In the genomic region with DNA sequence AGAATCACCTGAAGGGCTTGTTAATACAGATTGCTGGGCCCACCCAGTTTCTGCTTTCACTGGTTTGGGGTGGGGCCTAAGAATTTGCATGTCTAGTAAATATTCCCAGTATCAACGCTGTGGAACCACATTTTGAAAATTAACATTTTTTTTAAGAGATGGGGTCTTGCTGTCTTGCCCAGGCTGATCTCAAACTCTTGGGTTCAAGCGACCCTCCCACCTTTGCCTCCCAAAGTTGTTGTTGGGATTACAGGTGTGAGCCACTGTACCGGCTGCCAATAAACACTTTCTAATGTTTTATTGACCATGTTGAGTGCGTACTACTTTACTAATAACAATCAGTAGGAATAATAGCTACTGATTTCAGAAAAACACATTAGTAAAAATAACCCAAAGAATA, we compare ENCODE assay signal across 10 cellular contexts. TPM values are rescaled to one million over a fixed set of nuclear protein-coding genes. Genes with fewer than 3 reads are reported as not detected.
A peak's percentile ranks its signal among the peaks of the same experiment; 100 is the strongest.
DNase-seq lines count a peak whose midpoint lies in the region; ATAC-seq, FAIRE-seq and TF ChIP-seq lines count a peak whose summit lies in the region.
"Had no signal": no experiment of that assay in that cellular context is flagged by ENCODE, and none has a peak within 500 bp of the region (broad histone marks: within the 10 kb centered on the region; RNA-seq: fewer than 3 reads in every experiment).

No MANE protein-coding gene starts in this region.

- H3K27me3 ChIP-seq in keratinocyte (ENCODE audit: control insufficient read depth, extremely low read depth, insufficient read depth, low read length) (no peaks in the 10 kb centered on the region), suprapubic skin (no peaks in the 10 kb centered on the region), foreskin keratinocyte (no peaks in the 10 kb centered on the region)
- H3K27me3 ChIP-seq: ovary had no signal

- H3K36me3 ChIP-seq in keratinocyte (ENCODE audit: control insufficient read depth in 2 of 2, extremely low read depth in 1 of 2, insufficient read depth in 2 of 2, low read length in 2 of 2): peaks cover 30 to 58% of the 10 kb centered on the region in 2 experiments
- peaks cover 51% of the 10 kb centered on the region for H3K36me3 ChIP-seq in suprapubic skin
- H3K36me3 ChIP-seq: ovary had no signal

- H3K36me3 Mint-ChIP-seq in activated naive CD4-positive, alpha-beta T cell treated with anti-CD3 and anti-CD28 coated beads, Interleukin-2, amount 10 ng/mL, durations not matched to agents 7 days and 5 days: peaks cover 63% of the 10 kb centered on the region
- H3K36me3 Mint-ChIP-seq in activated T-helper 17 cell treated with anti-CD3 and anti-CD28 coated beads, Interleukin-2, amount 50 U/mL, for 72 hours (ENCODE audit: low read depth): peaks cover 79% of the 10 kb centered on the region

- peaks cover 68% of the 10 kb centered on the region for H3K4me1 Mint-ChIP-seq in activated naive CD4-positive, alpha-beta T cell treated with anti-CD3 and anti-CD28 coated beads, Interleukin-2, amount 10 ng/mL, durations not matched to agents 7 days and 5 days
- peaks cover 32% of the 10 kb centered on the region for H3K4me1 Mint-ChIP-seq in activated T-helper 17 cell treated with anti-CD3 and anti-CD28 coated beads, Interleukin-2, amount 50 U/mL, for 72 hours

- CTCF ChIA-PET in activated naive CD4-positive, alpha-beta T cell treated with anti-CD3 and anti-CD28 coated beads, Interleukin-2, amount 10 ng/mL, durations not matched to agents 7 days and 5 days (lab: Charles Lee): interaction anchor here (4.9 kb wide), 1 partner anchor 14 kb away, joined by 37 read pairs; no protein-coding TSS in a partner anchor

- H3K4me1 ChIP-seq in keratinocyte (ENCODE audit: control insufficient read depth, extremely low read depth, insufficient read depth, low read length) (peaks cover 25% of the 10 kb centered on the region), suprapubic skin (peaks cover 52% of the 10 kb centered on the region), foreskin keratinocyte (peaks cover 13% of the 10 kb centered on the region)

- DNase-seq in activated naive CD4-positive, alpha-beta T cell treated with anti-CD3 and anti-CD28 coated beads, Interleukin-2, amount 10 ng/mL, durations not matched to agents 7 days and 5 days: no peak
- DNase-seq in activated naive CD4-positive, alpha-beta T cell (lab: John Stamatoyannopoulos, UW): no peak
- DNase-seq in keratinocyte (ENCODE audit: low read depth, low spot score) (no peak), suprapubic skin (ENCODE audit: low spot score in 2 of 2) (no peak), foreskin keratinocyte (no peak)
- DNase-seq: activated CD4-positive, CD25-positive, alpha-beta regulatory T cell treated with anti-CD3 and anti-CD28 coated beads, Interleukin-2, amount 50 U/mL, for 72 hours; ovary had no signal

- no peaks in the 10 kb centered on the region for H3K9me3 Mint-ChIP-seq in activated naive CD4-positive, alpha-beta T cell treated with anti-CD3 and anti-CD28 coated beads, Interleukin-2, amount 10 ng/mL, durations not matched to agents 7 days and 5 days
- no peaks in the 10 kb centered on the region for H3K9me3 Mint-ChIP-seq in activated T-helper 17 cell treated with anti-CD3 and anti-CD28 coated beads, Interleukin-2, amount 50 U/mL, for 72 hours

- H3K79me2 ChIP-seq in keratinocyte (ENCODE audit: control insufficient read depth, insufficient read depth, low read length): peaks cover 48% of the 10 kb centered on the region

- FAIRE-seq in keratinocyte (lab: Jason Lieb, UNC): no peak

- peak overlapping the region; percentile 25 for H3K9ac ChIP-seq in keratinocyte (ENCODE audit: control insufficient read depth, extremely low read depth, insufficient read depth, low read length)

- no peak for TF ChIP-seq CTCF in keratinocyte (optimal IDR thresholded peaks at IDR 0.05 in 1 of 3, IDR thresholded peaks at IDR 0.05 in 1 of 3, conservative IDR thresholded peaks at IDR 0.05 in 1 of 3; ENCODE audit: extremely low read depth in 1 of 3, insufficient read depth in 2 of 3, low read length in 3 of 3)
- TF ChIP-seq CTCF in suprapubic skin (IDR thresholded peaks at IDR 0.05): no peak
- no peak for TF ChIP-seq CTCF in foreskin keratinocyte (conservative IDR thresholded peaks at IDR 0.05)

- H2AFZ ChIP-seq in keratinocyte (ENCODE audit: control insufficient read depth, low read length): no peak overlapping the region

- H3K4me3 ChIP-seq in keratinocyte (ENCODE audit: control insufficient read depth in 2 of 3, extremely low read depth in 1 of 3, insufficient read depth in 2 of 3, low read depth in 1 of 3, low read length in 3 of 3) (peak overlapping the region in 2 of 3 experiments; percentile 98), suprapubic skin (peak overlapping the region; percentile 100)

- TF ChIP-seq POLR2A in suprapubic skin (IDR thresholded peaks at IDR 0.05): no peak

- peak overlapping the region; percentile 95 for H3K27ac ChIP-seq in keratinocyte (ENCODE audit: control insufficient read depth, insufficient read depth, low read length)
- no peak overlapping the region for H3K27ac ChIP-seq in suprapubic skin
- H3K27ac ChIP-seq in foreskin keratinocyte: no peak overlapping the region
- H3K27ac ChIP-seq: ovary had no signal

- H3K9me3 ChIP-seq in keratinocyte (ENCODE audit: control insufficient read depth, low read depth, low read length): no peaks in the 10 kb centered on the region
- no peaks in the 10 kb centered on the region for H3K9me3 ChIP-seq in suprapubic skin
- H3K9me3 ChIP-seq: ovary had no signal

- dilution Hi-C loops in keratinocyte (cut with MboI; ENCODE audit: extremely low pct_ligation_motif_present, low sequenced_read_pairs): no loop called here

- no peak for TF ChIP-seq EP300 in suprapubic skin (IDR thresholded peaks at IDR 0.05)

- peak overlapping the region; percentile 83 for H3K4me3 Mint-ChIP-seq in activated naive CD4-positive, alpha-beta T cell treated with anti-CD3 and anti-CD28 coated beads, Interleukin-2, amount 10 ng/mL, durations not matched to agents 7 days and 5 days
- peak overlapping the region; percentile 93 for H3K4me3 Mint-ChIP-seq in activated T-helper 17 cell treated with anti-CD3 and anti-CD28 coated beads, Interleukin-2, amount 50 U/mL, for 72 hours

- peak overlapping the region; percentile 85 for H3K4me2 ChIP-seq in keratinocyte (ENCODE audit: control insufficient read depth, extremely low read depth, insufficient read depth, low read depth, low read length)

- H3K27me3 Mint-ChIP-seq in activated naive CD4-positive, alpha-beta T cell treated with anti-CD3 and anti-CD28 coated beads, Interleukin-2, amount 10 ng/mL, durations not matched to agents 7 days and 5 days: peaks cover 9% of the 10 kb centered on the region
- no peaks in the 10 kb centered on the region for H3K27me3 Mint-ChIP-seq in activated T-helper 17 cell treated with anti-CD3 and anti-CD28 coated beads, Interleukin-2, amount 50 U/mL, for 72 hours

- peaks cover 2% of the 10 kb centered on the region for H3K9me1 ChIP-seq in keratinocyte (ENCODE audit: control insufficient read depth, extremely low read depth, insufficient read depth, low read length)

- no peak overlapping the region for H3K27ac Mint-ChIP-seq in activated naive CD4-positive, alpha-beta T cell treated with anti-CD3 and anti-CD28 coated beads, Interleukin-2, amount 10 ng/mL, durations not matched to agents 7 days and 5 days
- H3K27ac Mint-ChIP-seq in activated T-helper 17 cell treated with anti-CD3 and anti-CD28 coated beads, Interleukin-2, amount 50 U/mL, for 72 hours: peak overlapping the region; percentile 94

- peaks cover 19% of the 10 kb centered on the region for H4K20me1 ChIP-seq in keratinocyte (ENCODE audit: control insufficient read depth, extremely low read depth, insufficient read depth, low read length)

- 66% methylated on average over 4 of the region's 4 CpGs for WGBS in suprapubic skin

- ATAC-seq in activated T-helper 17 cell treated with anti-CD3 and anti-CD28 coated beads, Interleukin-2, amount 50 U/mL, for 72 hours (replicated peaks): no peak
- ATAC-seq in GM21381 (IDR thresholded peaks at IDR 0.05; ENCODE audit: unreplicated experiment): no peak
- ATAC-seq in HG03469 (IDR thresholded peaks at IDR 0.05; ENCODE audit: unreplicated experiment): no peak
- no peak for ATAC-seq in foreskin keratinocyte

RNA-seq across cellular contexts. Expression of a gene that starts 2.5 kb away (rescaled TPM):
- total RNA-seq in activated T-helper 17 cell treated with anti-CD3 and anti-CD28 coated beads, Interleukin-2, amount 50 U/mL, for 72 hours: 1,000 to 10,000 TPM in 1 of 2 donors, 100 to 1,000 TPM in 1; 622 to 1,188 TPM
- polyA plus RNA-seq in keratinocyte (502 to 643 TPM (median 628 TPM) in 3 replicates), foreskin keratinocyte (234 and 277 TPM in 2 replicates)
- polyA plus RNA-seq in keratinocyte (2011; ENCODE audit: low read depth): 1,039 TPM
- 397 and 918 TPM in 2 replicates for polyA plus RNA-seq in keratinocyte (2011; cell fraction: cytosol; rRNA removed)
- 418 and 507 TPM in 2 replicates for polyA plus RNA-seq in keratinocyte (2011; cell fraction: nucleus; rRNA removed)
- polyA plus RNA-seq in keratinocyte (2012; ENCODE audit: low replicate concordance): 358 and 479 TPM in 2 replicates
- polyA minus RNA-seq in keratinocyte: 448 to 733 TPM (median 701 TPM) in 3 replicates
- polyA minus RNA-seq in keratinocyte (2011; cell fraction: cytosol; rRNA and poly(A)+ RNA removed): 465 TPM
- 235 and 415 TPM in 2 replicates for polyA minus RNA-seq in keratinocyte (2011; cell fraction: nucleus; rRNA and poly(A)+ RNA removed)
- total RNA-seq in suprapubic skin (100 to 1,000 TPM; 439 to 593 (median 477) TPM), foreskin keratinocyte (659 and 667 TPM in 2 replicates)

RNA-seq across cellular contexts. Expression of a gene that starts 51.6 kb away (rescaled TPM):
- total RNA-seq in activated T-helper 17 cell treated with anti-CD3 and anti-CD28 coated beads, Interleukin-2, amount 50 U/mL, for 72 hours: 10 to 100 TPM; 28.8 to 33.0 TPM
- 33.0 to 85.0 TPM (median 75.1 TPM) in 3 replicates for polyA plus RNA-seq in keratinocyte
- 10.8 TPM for polyA plus RNA-seq in keratinocyte (2011; ENCODE audit: low read depth)
- polyA plus RNA-seq in keratinocyte (2011; cell fraction: cytosol; rRNA removed): 18.9 and 48.6 TPM in 2 replicates
- polyA plus RNA-seq in keratinocyte (2011; cell fraction: nucleus; rRNA removed): 101 and 129 TPM in 2 replicates
- polyA plus RNA-seq in keratinocyte (2012; ENCODE audit: low replicate concordance): 19.3 and 20.8 TPM in 2 replicates
- 100 to 141 TPM (median 115 TPM) in 3 replicates for polyA minus RNA-seq in keratinocyte
- polyA minus RNA-seq in keratinocyte (2011; cell fraction: cytosol; rRNA and poly(A)+ RNA removed): 22.6 TPM
- 68.4 and 106 TPM in 2 replicates for polyA minus RNA-seq in keratinocyte (2011; cell fraction: nucleus; rRNA and poly(A)+ RNA removed)
- 10 to 100 TPM; 26.6 to 63.2 (median 32.2) TPM for total RNA-seq in suprapubic skin
- 30.0 and 32.3 TPM in 2 replicates for total RNA-seq in foreskin keratinocyte
- polyA plus RNA-seq in foreskin keratinocyte: 11.7 and 12.8 TPM in 2 replicates

RNA-seq across cellular contexts. Expression of a gene that starts 55.2 kb away (rescaled TPM):
- 10 to 100 TPM; 34.0 to 47.4 TPM for total RNA-seq in activated T-helper 17 cell treated with anti-CD3 and anti-CD28 coated beads, Interleukin-2, amount 50 U/mL, for 72 hours
- polyA plus RNA-seq in keratinocyte (12.2 to 21.8 TPM (median 15.5 TPM) in 3 replicates), foreskin keratinocyte (8.6 and 11.1 TPM in 2 replicates)
- 49.4 TPM for polyA plus RNA-seq in keratinocyte (2011; ENCODE audit: low read depth)
- polyA plus RNA-seq in keratinocyte (2011; cell fraction: cytosol; rRNA removed): 10.9 and 15.5 TPM in 2 replicates
- polyA plus RNA-seq in keratinocyte (2011; cell fraction: nucleus; rRNA removed): 22.6 and 27.0 TPM in 2 replicates
- polyA plus RNA-seq in keratinocyte (2012; ENCODE audit: low replicate concordance): 20.8 and 24.0 TPM in 2 replicates
- 5.9 to 20.3 TPM (median 17.7 TPM) in 3 replicates for polyA minus RNA-seq in keratinocyte
- polyA minus RNA-seq in keratinocyte (2011; cell fraction: cytosol; rRNA and poly(A)+ RNA removed): 13.0 TPM
- 12.7 and 36.9 TPM in 2 replicates for polyA minus RNA-seq in keratinocyte (2011; cell fraction: nucleus; rRNA and poly(A)+ RNA removed)
- total RNA-seq in suprapubic skin (10 to 100 TPM; 28.6 to 34.1 (median 30.5) TPM), foreskin keratinocyte (29.1 and 29.7 TPM in 2 replicates)
